ENCODE assay signal across 23 cellular contexts in the genomic region with DNA sequence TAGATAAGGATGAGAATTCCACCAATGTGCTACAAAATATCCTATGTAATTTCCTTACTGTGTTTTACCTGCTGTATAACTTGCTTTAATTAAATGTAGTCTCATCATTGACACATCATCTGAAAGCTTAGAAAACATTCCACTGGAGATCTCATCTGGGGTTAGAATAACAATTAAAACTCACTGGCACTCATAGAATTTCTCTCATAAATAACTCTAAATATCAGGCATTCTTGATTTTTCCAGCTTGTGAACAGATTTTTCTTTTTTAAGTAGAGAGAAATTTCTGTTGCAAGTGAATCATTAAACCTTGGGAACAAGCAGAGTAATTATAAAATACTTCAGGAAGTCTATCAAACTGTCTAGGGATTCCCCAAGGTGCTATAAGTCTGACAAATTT.
"Had no signal": no experiment of that assay in that cellular context is flagged by ENCODE, and none has a peak within 500 bp of the region (broad histone marks: within the 10 kb centered on the region; RNA-seq: fewer than 3 reads in every experiment).

No MANE protein-coding gene starts in this region.

- H3K4me3 ChIP-seq: coronary artery, neural progenitor cell, pancreas, right lobe of liver, spleen, tibial artery, upper lobe of right lung, vagina had no signal

- H3K36me3 ChIP-seq: neural progenitor cell, pancreas, right lobe of liver, spleen, tibial artery, upper lobe of right lung, vagina had no signal

- H3K9ac ChIP-seq: neural progenitor cell had no signal

- H3K27me3 Mint-ChIP-seq: progenitor cell of endocrine pancreas; stimulated activated memory B cell treated with anti-CD40 and anti-IgM and Interleukin-4, amounts not matched to agents 10 μg/mL and 1 μg/mL and 100 μg/mL, for 72 hours; stimulated activated naive CD8-positive, alpha-beta T cell treated with anti-CD3 and anti-CD28 coated beads, Interleukin-15, Interleukin-2, amounts not matched to agents 100 ng/mL and 50 ng/mL, for 24 hours had no signal

- H3K27ac ChIP-seq: coronary artery, foreskin keratinocyte, neural progenitor cell, pancreas, right lobe of liver, spleen, tibial artery, upper lobe of right lung, vagina had no signal

- DNase-seq: effector CD4-positive, alpha-beta T cell; endodermal cell; erythroblast; foreskin keratinocyte; kidney; mammary epithelial cell; natural killer cell; nucleus accumbens; pancreas; right lobe of liver; spleen; stimulated activated CD4-positive, alpha-beta T cell treated with anti-CD3 and anti-CD28 coated beads, Interleukin-15, amount 100 ng/mL, for 24 hours; stimulated activated CD4-positive, alpha-beta T cell treated with anti-CD3 and anti-CD28 coated beads, Interleukin-1b, Interleukin-23, amount 100 ng/mL, for 48 hours; stimulated activated CD4-positive, alpha-beta T cell treated with anti-CD3 and anti-CD28 coated beads, Interleukin-4, amount 100 ng/mL, for 24 hours; tibial artery; upper lobe of right lung had no signal

- H3K9me3 Mint-ChIP-seq: endodermal cell; neural progenitor cell; stimulated activated memory B cell treated with anti-CD40 and anti-IgM and Interleukin-4, amounts not matched to agents 10 μg/mL and 1 μg/mL and 100 μg/mL, for 72 hours had no signal

- H3K4me1 ChIP-seq: foreskin keratinocyte, neural progenitor cell, pancreas, right lobe of liver, spleen, upper lobe of right lung, vagina had no signal

- H3K4me1 Mint-ChIP-seq: endodermal cell; natural killer cell; neural progenitor cell; stimulated activated memory B cell treated with anti-CD40 and anti-IgM and Interleukin-4, amounts not matched to agents 10 μg/mL and 1 μg/mL and 100 μg/mL, for 72 hours had no signal

- H3K27ac Mint-ChIP-seq: endodermal cell; mesothelial cell of epicardium; natural killer cell; neural progenitor cell; progenitor cell of endocrine pancreas; stimulated activated memory B cell treated with anti-CD40 and anti-IgM and Interleukin-4, amounts not matched to agents 10 μg/mL and 1 μg/mL and 100 μg/mL, for 72 hours; stimulated activated naive CD8-positive, alpha-beta T cell treated with anti-CD3 and anti-CD28 coated beads, Interleukin-15, Interleukin-2, amounts not matched to agents 100 ng/mL and 50 ng/mL, for 24 hours had no signal

- H3K4me2 ChIP-seq: neural progenitor cell had no signal

- H3K36me3 Mint-ChIP-seq: natural killer cell; neural progenitor cell; stimulated activated memory B cell treated with anti-CD40 and anti-IgM and Interleukin-4, amounts not matched to agents 10 μg/mL and 1 μg/mL and 100 μg/mL, for 72 hours had no signal

- H3K4me3 Mint-ChIP-seq: endodermal cell; mesothelial cell of epicardium; natural killer cell; neural progenitor cell; stimulated activated memory B cell treated with anti-CD40 and anti-IgM and Interleukin-4, amounts not matched to agents 10 μg/mL and 1 μg/mL and 100 μg/mL, for 72 hours; stimulated activated naive CD8-positive, alpha-beta T cell treated with anti-CD3 and anti-CD28 coated beads, Interleukin-15, Interleukin-2, amounts not matched to agents 100 ng/mL and 50 ng/mL, for 24 hours had no signal

- H3K27me3 ChIP-seq: foreskin keratinocyte, neural progenitor cell, pancreas, right lobe of liver, spleen, tibial artery, upper lobe of right lung, vagina had no signal

- H3K9me3 ChIP-seq: pancreas, right lobe of liver, spleen, tibial artery, upper lobe of right lung, vagina had no signal
